Comparison of ENCODE assay signal across 8 cellular contexts in the genomic region with DNA sequence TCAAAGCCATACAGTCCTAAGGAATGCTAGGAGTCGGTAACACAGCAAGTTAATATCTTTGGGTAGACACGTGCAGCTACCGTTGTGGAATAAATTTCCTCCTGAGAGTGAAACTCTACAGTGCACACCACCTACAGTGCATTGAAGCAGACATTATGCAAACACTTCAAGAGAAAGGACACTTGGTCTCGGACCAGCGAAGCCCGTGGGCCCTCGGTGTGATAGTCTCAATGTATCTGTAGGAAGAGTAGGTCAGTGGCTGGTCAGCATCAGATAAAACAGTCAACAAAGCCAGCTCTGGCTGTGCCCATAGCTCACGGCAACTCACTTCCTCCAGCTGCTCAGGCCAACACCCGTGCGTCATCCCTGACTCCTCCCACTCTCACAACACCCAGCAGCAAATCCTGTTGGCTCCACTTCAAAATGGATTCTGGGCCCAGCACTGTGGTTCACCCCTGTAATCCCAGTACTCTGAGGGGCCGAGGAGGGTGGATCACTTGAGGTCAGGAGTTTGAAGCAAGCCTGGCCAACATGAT. TPM values are rescaled to one million over a fixed set of nuclear protein-coding genes. Genes with fewer than 3 reads are reported as not detected.
A peak's percentile ranks its signal among the peaks of the same experiment; 100 is the strongest.
DNase-seq lines count a peak whose midpoint lies in the region; ATAC-seq and TF ChIP-seq lines count a peak whose summit lies in the region.
"Not testable (repeated sequence)": the region's sequence is repeated elsewhere in the genome, so short reads cannot be mapped to it uniquely, and the experiment has no call there.

No MANE protein-coding gene starts in this region.

- peaks cover 20% of the 10 kb centered on the region for H3K4me1 Mint-ChIP-seq in activated naive CD4-positive, alpha-beta T cell treated with anti-CD3 and anti-CD28 coated beads, Interleukin-2, amount 10 ng/mL, durations not matched to agents 7 days and 5 days

- H3K27ac ChIP-seq in ACC112 (ENCODE audit: low read depth, low read length), result peak overlapping the region; percentile 39; the same call in 1 of the 2 replicates
- peak overlapping the region; percentile 2; the same call in 1 of the 2 replicates for H3K27ac ChIP-seq in PC-9
- H3K27ac ChIP-seq in esophagus muscularis mucosa (replicated peaks in 1 of 4), result peak overlapping the region in 3 of 4 donors; percentile 21 to 40 (median 36)
- H3K27ac ChIP-seq in gastrocnemius medialis, result peak overlapping the region in 3 of 4 donors; percentile 42 to 64 (median 44)

- not testable (repeated sequence) for H3K4me1 ChIP-seq in ACC112 (ENCODE audit: control insufficient read depth, insufficient read depth, low read length, unreplicated experiment); esophagus muscularis mucosa; gastrocnemius medialis
- peaks cover 26% of the 10 kb centered on the region for H3K4me1 ChIP-seq in PC-9 (replicated peaks; ENCODE audit: insufficient read depth)

- TF ChIP-seq POLR2A in esophagus muscularis mucosa (IDR thresholded peaks at IDR 0.05; ENCODE audit: low read depth); gastrocnemius medialis (IDR thresholded peaks at IDR 0.05): not testable (repeated sequence)

- ATAC-seq in GM18909 (IDR thresholded peaks at IDR 0.05; ENCODE audit: poor library complexity, unreplicated experiment) (peak; percentile 47), HG02884 (IDR thresholded peaks at IDR 0.05; ENCODE audit: unreplicated experiment) (peak; percentile 51), left colon (peak; percentile 91), gastrocnemius medialis (peak; percentile 47 to 67)

- H3K4me2 ChIP-seq in PC-9, result peak overlapping the region; percentile 51; the same call in 1 of the 2 replicates

- H3K9me3 ChIP-seq in PC-9 (ENCODE audit: insufficient read depth, low read depth); esophagus muscularis mucosa; gastrocnemius medialis: not testable (repeated sequence)

- 82% methylated on average over 4 of the region's 11 CpGs for WGBS in esophagus muscularis mucosa

- not testable (repeated sequence) for BruUV-seq in PC-9 (replicated peaks; lab: Mats Ljungman, UMichigan)

- intact Hi-C loops in PC-9 (cut with micrococcal nuclease; ENCODE audit: unreplicated experiment); esophagus muscularis mucosa (cut with DNase I); left colon (cut with DNase I, micrococcal nuclease): not testable (repeated sequence)
- intact Hi-C loops in gastrocnemius medialis (cut with DNase I; ENCODE audit: low total_unique reads), result loop anchor here (10.0 kb wide), 1 partner anchor 75 kb away; the partner anchor contains the start of gene POLDIP3

- not testable (repeated sequence) for H3K79me2 ChIP-seq in ACC112 (ENCODE audit: control insufficient read depth, insufficient read depth, low read length, unreplicated experiment); PC-9 (ENCODE audit: low read depth)

- in situ Hi-C loops in gastrocnemius medialis (cut with MboI; ENCODE audit: low sequenced_read_pairs in 4 of 4), result not testable (repeated sequence)

- not testable (repeated sequence) for H3K36me3 ChIP-seq in ACC112 (ENCODE audit: insufficient read depth, low read length); PC-9 (ENCODE audit: low read depth); esophagus muscularis mucosa; gastrocnemius medialis

- H3K27me3 Mint-ChIP-seq in activated naive CD4-positive, alpha-beta T cell treated with anti-CD3 and anti-CD28 coated beads, Interleukin-2, amount 10 ng/mL, durations not matched to agents 7 days and 5 days, result not testable (repeated sequence)

- H3K9me2 ChIP-seq in PC-9 (ENCODE audit: insufficient read depth), result not testable (repeated sequence)

- not testable (repeated sequence) for H3K36me3 Mint-ChIP-seq in activated naive CD4-positive, alpha-beta T cell treated with anti-CD3 and anti-CD28 coated beads, Interleukin-2, amount 10 ng/mL, durations not matched to agents 7 days and 5 days

- POLR2A ChIA-PET in PC-9 (lab: Charles Lee; ENCODE audit: unreplicated experiment), result not testable (repeated sequence)

- H3K27me3 ChIP-seq in ACC112 (ENCODE audit: insufficient read depth, low read length); PC-9 (ENCODE audit: insufficient read depth, low read depth); esophagus muscularis mucosa; gastrocnemius medialis: not testable (repeated sequence)

- peak overlapping the region; percentile 38 for H3K27ac Mint-ChIP-seq in activated naive CD4-positive, alpha-beta T cell treated with anti-CD3 and anti-CD28 coated beads, Interleukin-2, amount 10 ng/mL, durations not matched to agents 7 days and 5 days

- CTCF ChIA-PET in PC-9 (lab: Charles Lee), result interaction anchor here (0.7 kb wide), 1 partner anchor 371 kb away, joined by 16 read pairs; no protein-coding TSS in a partner anchor
- CTCF ChIA-PET in activated naive CD4-positive, alpha-beta T cell treated with anti-CD3 and anti-CD28 coated beads, Interleukin-2, amount 10 ng/mL, durations not matched to agents 7 days and 5 days (lab: Charles Lee), result not testable (repeated sequence)

- not testable (repeated sequence) for H4K20me1 ChIP-seq in PC-9 (ENCODE audit: insufficient read depth)

- not testable (repeated sequence) for DNase-seq in PC-9; activated naive CD4-positive, alpha-beta T cell treated with anti-CD3 and anti-CD28 coated beads, Interleukin-2, amount 10 ng/mL, durations not matched to agents 7 days and 5 days; esophagus muscularis mucosa (ENCODE audit: extremely low spot score); gastrocnemius medialis
- DNase-seq in left colon, result peak in 1 of 2 donors; percentile 35

- H3K4me3 Mint-ChIP-seq in activated naive CD4-positive, alpha-beta T cell treated with anti-CD3 and anti-CD28 coated beads, Interleukin-2, amount 10 ng/mL, durations not matched to agents 7 days and 5 days, result not testable (repeated sequence)

- not testable (repeated sequence) for H3K4me3 ChIP-seq in ACC112 (ENCODE audit: low read depth, low read length); PC-9; esophagus muscularis mucosa; gastrocnemius medialis

- H3F3A ChIP-seq in PC-9 (ENCODE audit: insufficient read depth, low read depth), result peaks cover 17% of the 10 kb centered on the region

- H2AFZ ChIP-seq in ACC112 (ENCODE audit: low read length, unreplicated experiment); PC-9: not testable (repeated sequence)

- not testable (repeated sequence) for TF ChIP-seq EP300 in esophagus muscularis mucosa (IDR thresholded peaks at IDR 0.05)

- not testable (repeated sequence) for H3K9me3 Mint-ChIP-seq in activated naive CD4-positive, alpha-beta T cell treated with anti-CD3 and anti-CD28 coated beads, Interleukin-2, amount 10 ng/mL, durations not matched to agents 7 days and 5 days

- TF ChIP-seq CTCF in PC-9 (conservative IDR thresholded peaks at IDR 0.05); esophagus muscularis mucosa (IDR thresholded peaks at IDR 0.05); gastrocnemius medialis (IDR thresholded peaks at IDR 0.05 in 4 of 5, conservative IDR thresholded peaks at IDR 0.05 in 1 of 5): not testable (repeated sequence)

RNA-seq across cellular contexts. Expression of gene SERHL2, which starts 14.5 kb away (rescaled TPM):
- total RNA-seq in PC-9 (2021) (1.9 and 2.4 TPM in 2 replicates), esophagus muscularis mucosa (1 to 10 TPM; 3.1 to 9.1 (median 5.0) TPM), left colon (under 1 TPM; 0.73 to 0.92 TPM), gastrocnemius medialis (10 to 100 TPM in 1 of 4 donors, 1 to 10 TPM in 1, under 1 TPM in 1, not detected in 1; 0.84 to 13.4 (median 1.7) TPM)

RNA-seq across cellular contexts. Expression of gene RRP7A, which starts 19.7 kb away (rescaled TPM):
- total RNA-seq in PC-9 (2021) (52.7 and 56.6 TPM in 2 replicates), esophagus muscularis mucosa (10 to 100 TPM; 26.2 to 26.5 (median 26.4) TPM), left colon (10 to 100 TPM; 33.8 to 42.4 TPM), gastrocnemius medialis (10 to 100 TPM; 11.9 to 27.3 (median 15.8) TPM)
